Comparison of ENCODE assay signal across 8 cellular contexts in the genomic region with DNA sequence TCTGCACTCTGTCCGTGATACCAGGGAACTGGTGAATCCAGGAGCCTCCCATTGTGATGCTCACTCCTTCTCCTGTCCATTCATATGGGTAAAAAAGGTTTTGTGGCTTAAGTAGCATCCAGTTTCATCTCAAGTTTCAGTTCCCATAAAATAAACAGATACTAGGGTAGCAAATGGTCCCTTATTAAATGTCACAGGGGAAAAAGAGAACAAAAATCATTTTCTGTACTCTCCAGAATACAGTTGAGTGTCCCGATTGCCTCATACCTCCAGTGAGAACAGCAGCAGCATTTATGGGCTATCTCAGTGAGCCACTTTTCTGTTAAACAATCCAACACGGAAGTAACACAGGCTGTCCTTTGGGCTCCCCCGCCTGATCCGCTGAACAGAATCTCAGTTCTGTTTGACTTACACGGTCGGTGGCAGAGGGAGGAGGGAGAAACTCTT.
DNase-seq lines count a peak whose midpoint lies in the region; ATAC-seq and TF ChIP-seq lines count a peak whose summit lies in the region.

No MANE protein-coding gene starts in this region.

- no peak overlapping the region for H3K9ac ChIP-seq in neural progenitor cell

- peaks cover 20% of the 10 kb centered on the region for H3K79me2 ChIP-seq in neural progenitor cell (ENCODE audit: low read depth)

- peaks cover 94% of the 10 kb centered on the region for H3K36me3 Mint-ChIP-seq in CD8-positive, alpha-beta T cell
- H3K36me3 Mint-ChIP-seq in activated naive CD8-positive, alpha-beta T cell treated with anti-CD3 and anti-CD28 coated beads, Interleukin-2, amount 50 U/mL, for 24 hours (ENCODE audit: low read depth), result peaks cover 87% of the 10 kb centered on the region
- H3K36me3 Mint-ChIP-seq in neural progenitor cell, result peaks cover 15% of the 10 kb centered on the region

- H4K20me1 ChIP-seq in neural progenitor cell (ENCODE audit: low read depth), result peaks cover 7% of the 10 kb centered on the region

- no peaks in the 10 kb centered on the region for H3K9me3 ChIP-seq in CD8-positive, alpha-beta T cell (ENCODE audit: low read length)
- H3K9me3 ChIP-seq in neural progenitor cell (ENCODE audit: low read depth), result no peaks in the 10 kb centered on the region
- H3K9me3 ChIP-seq in effector memory CD4-positive, alpha-beta T cell (ENCODE audit: control insufficient read depth, low read length), result no peaks in the 10 kb centered on the region

- peaks cover 4% of the 10 kb centered on the region for H3F3A ChIP-seq in neural progenitor cell (ENCODE audit: low read depth)

- H3K4me3 Mint-ChIP-seq in CD8-positive, alpha-beta T cell, result peak overlapping the region; percentile 56
- peak overlapping the region; percentile 51 for H3K4me3 Mint-ChIP-seq in activated naive CD8-positive, alpha-beta T cell treated with anti-CD3 and anti-CD28 coated beads, Interleukin-2, amount 50 U/mL, for 24 hours
- H3K4me3 Mint-ChIP-seq in neural progenitor cell, result no peak overlapping the region

- H3K4me2 ChIP-seq in neural progenitor cell, result no peak overlapping the region

- POLR2A ChIA-PET in CD8-positive, alpha-beta T cell (lab: Charles Lee), result interaction anchor here (0.6 to 1.8 kb wide), 2 partner anchors 32 to 47 kb away, joined by 3 to 5 read pairs; no protein-coding TSS in a partner anchor

- no peak for TF ChIP-seq CTCF in CD8-positive, alpha-beta T cell (IDR thresholded peaks at IDR 0.05)
- TF ChIP-seq CTCF in neural progenitor cell (IDR thresholded peaks at IDR 0.05), result no peak

- peaks cover 8% of the 10 kb centered on the region for H3K9me3 Mint-ChIP-seq in CD8-positive, alpha-beta T cell
- peaks cover 9% of the 10 kb centered on the region for H3K9me3 Mint-ChIP-seq in activated naive CD8-positive, alpha-beta T cell treated with anti-CD3 and anti-CD28 coated beads, Interleukin-2, amount 50 U/mL, for 24 hours
- peaks cover 17% of the 10 kb centered on the region for H3K9me3 Mint-ChIP-seq in neural progenitor cell

- no peaks in the 10 kb centered on the region for H3K27me3 ChIP-seq in CD8-positive, alpha-beta T cell (ENCODE audit: insufficient read depth, low read length)
- no peaks in the 10 kb centered on the region for H3K27me3 ChIP-seq in neural progenitor cell
- H3K27me3 ChIP-seq in effector memory CD4-positive, alpha-beta T cell (replicated peaks; ENCODE audit: control insufficient read depth, insufficient read depth, low read length, poor library complexity, severe bottlenecking), result no peaks in the 10 kb centered on the region

- intact Hi-C loops in CD8-positive, alpha-beta T cell (cut with DNase I, micrococcal nuclease), result no loop called here

- H3K4me3 ChIP-seq in CD8-positive, alpha-beta T cell (ENCODE audit: low read depth, low read length), result no peak overlapping the region
- no peak overlapping the region for H3K4me3 ChIP-seq in neural progenitor cell
- H3K4me3 ChIP-seq in effector memory CD4-positive, alpha-beta T cell (ENCODE audit: insufficient read depth, low read depth, low read length, poor library complexity, severe bottlenecking), result no peak overlapping the region

- DNase-seq in CD8-positive, alpha-beta T cell, result no peak
- DNase-seq in activated naive CD8-positive, alpha-beta T cell treated with anti-CD3 and anti-CD28 coated beads, Interleukin-2, amount 50 U/mL, for 24 hours, result no peak
- peak; percentile 26 for DNase-seq in neural progenitor cell (ENCODE audit: low spot score)
- no peak for DNase-seq in HUDEP-2 (lab: John Stamatoyannopoulos, UW; ENCODE audit: unreplicated experiment in 76 of 76)
- no peak for DNase-seq in activated CD4-positive, alpha-beta T cell treated with anti-CD3 and anti-CD28 coated beads for 48 hours
- no peak for DNase-seq in effector memory CD4-positive, alpha-beta T cell

- CTCF ChIA-PET in CD8-positive, alpha-beta T cell (lab: Charles Lee), result interaction anchor here (1.4 to 2.1 kb wide), 2 partner anchors 10 to 31 kb away, joined by 3 to 5 read pairs; no protein-coding TSS in a partner anchor

- H3K4me1 Mint-ChIP-seq in CD8-positive, alpha-beta T cell (ENCODE audit: low read depth), result peaks cover 96% of the 10 kb centered on the region
- H3K4me1 Mint-ChIP-seq in activated naive CD8-positive, alpha-beta T cell treated with anti-CD3 and anti-CD28 coated beads, Interleukin-2, amount 50 U/mL, for 24 hours, result peaks cover 97% of the 10 kb centered on the region
- H3K4me1 Mint-ChIP-seq in neural progenitor cell, result peaks cover 9% of the 10 kb centered on the region

- H3K27me3 Mint-ChIP-seq in CD8-positive, alpha-beta T cell (ENCODE audit: low read depth), result no peaks in the 10 kb centered on the region
- no peaks in the 10 kb centered on the region for H3K27me3 Mint-ChIP-seq in activated naive CD8-positive, alpha-beta T cell treated with anti-CD3 and anti-CD28 coated beads, Interleukin-2, amount 50 U/mL, for 24 hours
- H3K27me3 Mint-ChIP-seq in neural progenitor cell (ENCODE audit: insufficient read depth, low read depth), result peaks cover 5% of the 10 kb centered on the region

- peaks cover 35% of the 10 kb centered on the region for H3K36me3 ChIP-seq in CD8-positive, alpha-beta T cell (ENCODE audit: insufficient read depth, low read length)
- no peaks in the 10 kb centered on the region for H3K36me3 ChIP-seq in neural progenitor cell
- peaks cover 58% of the 10 kb centered on the region for H3K36me3 ChIP-seq in effector memory CD4-positive, alpha-beta T cell (ENCODE audit: control insufficient read depth, insufficient read depth, low read length)

- H3K27ac ChIP-seq in CD8-positive, alpha-beta T cell (ENCODE audit: low read depth, low read length), result no peak overlapping the region
- H3K27ac ChIP-seq in neural progenitor cell, result no peak overlapping the region
- H3K27ac ChIP-seq in effector memory CD4-positive, alpha-beta T cell (ENCODE audit: insufficient read depth, low read length, poor library complexity, severe bottlenecking), result no peak overlapping the region

- H3K27ac Mint-ChIP-seq in CD8-positive, alpha-beta T cell, result peak overlapping the region; percentile 83
- H3K27ac Mint-ChIP-seq in activated naive CD8-positive, alpha-beta T cell treated with anti-CD3 and anti-CD28 coated beads, Interleukin-2, amount 50 U/mL, for 24 hours, result peak overlapping the region; percentile 90
- H3K27ac Mint-ChIP-seq in neural progenitor cell, result no peak overlapping the region

- ATAC-seq in CD8-positive, alpha-beta T cell, result peak; percentile 38
- ATAC-seq in GM19452 (IDR thresholded peaks at IDR 0.05; ENCODE audit: unreplicated experiment) (peak; percentile 69), HG03280 (IDR thresholded peaks at IDR 0.05; ENCODE audit: unreplicated experiment) (peak; percentile 51)
- peak; percentile 22 for ATAC-seq in activated naive CD8-positive, alpha-beta T cell treated with anti-CD3 and anti-CD28 coated beads, Interleukin-2, amount 50 U/mL, for 24 hours

- H3K4me1 ChIP-seq in CD8-positive, alpha-beta T cell (ENCODE audit: insufficient read depth, low read length), result peaks cover 88% of the 10 kb centered on the region
- H3K4me1 ChIP-seq in neural progenitor cell, result peaks cover 16% of the 10 kb centered on the region
- H3K4me1 ChIP-seq in effector memory CD4-positive, alpha-beta T cell (ENCODE audit: control insufficient read depth, insufficient read depth, low read length, poor library complexity, severe bottlenecking), result peaks cover 49% of the 10 kb centered on the region

- H2AFZ ChIP-seq in neural progenitor cell (replicated peaks), result no peak overlapping the region
